8 cellular contexts compared by ENCODE assay signal in genomic region chr20:45095753-45096371, GRCh38. TPM values are rescaled to one million over a fixed set of nuclear protein-coding genes. Genes with fewer than 3 reads are reported as not detected.
DNase-seq lines count a peak whose midpoint lies in the region; ATAC-seq, FAIRE-seq and TF ChIP-seq lines count a peak whose summit lies in the region.

No MANE protein-coding gene starts in this region.

- peaks cover 7% of the 10 kb centered on the region; the same call in 1 of the 2 replicates for H3K4me1 ChIP-seq in HepG2 (ENCODE audit: insufficient read depth, low read length)

- peak; percentile 67 for TF ChIP-seq RAD21 in HepG2 (CRISPR knock-in tag; IDR thresholded peaks at IDR 0.05)

- CTCF ChIA-PET in HepG2 (lab: Yijun Ruan, JAX; ENCODE audit: low intra/inter-chr PET ratio, low total read pairs) = interaction anchor here (2.2 to 3.0 kb wide), 3 partner anchors 15 to 85 kb away, joined by 15 to 47 read pairs (median 16); no protein-coding TSS in a partner anchor

- no peak overlapping the region for H3K27ac ChIP-seq in HepG2 (ENCODE audit: extremely low read length, insufficient read depth, low read length)

- no peaks in the 10 kb centered on the region for H3K36me3 ChIP-seq in HepG2 (replicated peaks in 1 of 2; ENCODE audit: control insufficient read depth in 1 of 2, insufficient read depth in 2 of 2, low read length in 2 of 2)

- intact Hi-C loops in HepG2 (cut with micrococcal nuclease; ENCODE audit: unreplicated experiment) = loop anchor here (1.0 kb wide), 2 partner anchors 52 to 85 kb away; no protein-coding TSS in a partner anchor

- no peaks in the 10 kb centered on the region for H3K9me3 ChIP-seq in HepG2 (ENCODE audit: low read length)

- no peaks in the 10 kb centered on the region for H4K20me1 ChIP-seq in HepG2 (ENCODE audit: insufficient read depth, low read length)

- H3K9ac ChIP-seq in HepG2 (ENCODE audit: insufficient read depth, low read depth, low read length) = no peak overlapping the region

- no peak overlapping the region for H2AFZ ChIP-seq in HepG2 (ENCODE audit: low read length)

- no peak overlapping the region for H3K4me3 ChIP-seq in HepG2 (replicated peaks in 1 of 3; ENCODE audit: insufficient read depth in 1 of 3, low read depth in 2 of 3, low read length in 3 of 3)

- peak; percentile 76 for DNase-seq in activated CD8-positive, alpha-beta memory T cell treated with anti-CD3 and anti-CD28 coated beads for 24 hours
- no peak for DNase-seq in activated CD8-positive, alpha-beta memory T cell treated with anti-CD3 and anti-CD28 coated beads, Interleukin-2, amount 50 U/mL, for 48 hours
- peak; percentile 56 for DNase-seq in NCI-H2171 treated with DMSO at 0.1 percent for 48 hours (lab: John Stamatoyannopoulos, UW)
- DNase-seq in activated CD4-positive, CD25-positive, alpha-beta regulatory T cell treated with anti-CD3 and anti-CD28 coated beads, Interleukin-2, amount 50 U/mL, for 16 hours (ENCODE audit: low read depth, low spot score) = peak; percentile 31
- DNase-seq in cerebellum (ENCODE audit: low spot score) = peak; percentile 21
- peak; percentile 69 for DNase-seq in HepG2 (ENCODE audit: low spot score)
- peak; percentile 8 to 29 for DNase-seq in stimulated activated CD8-positive, alpha-beta memory T cell treated with anti-CD3 and anti-CD28 coated beads, Interleukin-4, amount 100 ng/mL, for 1 hour (ENCODE audit: low read depth in 2 of 2, low spot score in 1 of 2)

- TF ChIP-seq CTCF in HepG2 (CRISPR knock-in tag; IDR thresholded peaks at IDR 0.05) = peak; percentile 85

- WGBS in HepG2 (ENCODE audit: low lambda C conversion rate) = 3% methylated on average over 7 of the region's 7 CpGs

- H3K27me3 ChIP-seq in HepG2 (ENCODE audit: control insufficient read depth in 1 of 2, insufficient read depth in 2 of 2, low read length in 2 of 2) = peaks cover 0 to 22% of the 10 kb centered on the region in 2 experiments; a peak in 4 of 5 replicates

- peak; percentile 60 for ATAC-seq in HepG2
- ATAC-seq in HG02642 (IDR thresholded peaks at IDR 0.05; ENCODE audit: poor library complexity, unreplicated experiment) = no peak

- BruUV-seq in HepG2 (replicated peaks; lab: Mats Ljungman, UMichigan) = no TSS peak

- peak; percentile 98 for FAIRE-seq in HepG2 (lab: Jason Lieb, UNC)

- POLR2A ChIA-PET in HepG2 (lab: Yijun Ruan, JAX) = interaction anchor here (0.7 to 1.3 kb wide), 2 partner anchors 52 to 136 kb away, joined by 5 to 7 read pairs; partner anchors contain the start of gene TOMM34

- no peaks in the 10 kb centered on the region for H3K79me2 ChIP-seq in HepG2 (ENCODE audit: insufficient read depth, low read length)

- TF ChIP-seq EP300 in HepG2 (IDR thresholded peaks at IDR 0.05; ENCODE audit: low read depth in 2 of 2, low read length in 2 of 2) (no peak), HepG2 (CRISPR knock-in tag; IDR thresholded peaks at IDR 0.05; ENCODE audit: borderline replicate concordance) (no peak)

- in situ Hi-C loops in HepG2 (cut with HindIII; ENCODE audit: extremely low pct_ligation_motif_present, low pct_unique_long_range_greater_than_20kb) = loop anchor here (10.0 kb wide), 1 partner anchor 51 kb away; no protein-coding TSS in a partner anchor

- no peak overlapping the region for H3K4me2 ChIP-seq in HepG2 (ENCODE audit: low read depth, low read length)

- no peak for TF ChIP-seq POLR2A in HepG2 (IDR thresholded peaks at IDR 0.05; ENCODE audit: insufficient read depth in 1 of 2, low read depth in 2 of 2, low read length in 2 of 2)

TF ChIP-seq in HepG2, 621 proteins besides CTCF, POLR2A, EP300 and RAD21 (continues in another document):
- peak; percentile 58 for TF ChIP-seq XRCC5 (optimal IDR thresholded peaks at IDR 0.05; ENCODE audit: low read length)
- 0 out of 2 replicates have a peak, but pooled peaks have one; percentile 55 for TF ChIP-seq ZKSCAN8 (CRISPR knock-in tag; IDR thresholded peaks at IDR 0.05; ENCODE audit: borderline replicate concordance)
- no peak for TF ChIP-seq ZNF644 (CRISPR knock-in tag; IDR thresholded peaks at IDR 0.05; ENCODE audit: low read depth)
- peak; percentile 76 for TF ChIP-seq STAG1 (CRISPR knock-in tag; IDR thresholded peaks at IDR 0.05)
- no peak for TF ChIP-seq GZF1 (CRISPR knock-in tag; IDR thresholded peaks at IDR 0.05)
- 0 out of 2 replicates have a peak, but pooled peaks have one; percentile 30 for TF ChIP-seq KDM2A (CRISPR knock-in tag; IDR thresholded peaks at IDR 0.05; ENCODE audit: borderline replicate concordance, low read depth)
- TF ChIP-seq ZNF672 (CRISPR knock-in tag; IDR thresholded peaks at IDR 0.05) = no peak

RNA-seq across cellular contexts. Expression of gene KCNS1, which starts 5.1 kb away (rescaled TPM):
- total RNA-seq in cerebellum = 1.2 TPM
- not detected in 2 replicates for total RNA-seq in HepG2 (2016; rRNA removed; fragmentation: Illumina TruSeq; extraction: Trizol)
- total RNA-seq in HepG2 (2016; cell fraction: cytosol; rRNA removed; fragmentation: Illumina TruSeq; extraction: Trizol; ENCODE audit: low read depth) = not detected in 2 replicates
- total RNA-seq in HepG2 (2016; cell fraction: insoluble cytoplasmic fraction; rRNA removed; fragmentation: Illumina TruSeq; extraction: Trizol) = not detected in 2 replicates
- not detected in 2 replicates for total RNA-seq in HepG2 (2016; cell fraction: membrane; rRNA removed; fragmentation: Illumina TruSeq; extraction: Trizol)
- not detected in 2 replicates for total RNA-seq in HepG2 (2016; cell fraction: nucleus; rRNA removed; fragmentation: Illumina TruSeq; extraction: Trizol)
- polyA plus RNA-seq in HepG2 (2011; rRNA removed) = 0.03 TPM in 1 of 2 replicates, not detected in the other
- polyA plus RNA-seq in HepG2 (2011; cell fraction: cytosol; rRNA removed) = not detected in 2 replicates
- not detected in 2 replicates for polyA plus RNA-seq in HepG2 (2011; cell fraction: nucleus; rRNA removed)
- not detected in 2 replicates for polyA plus RNA-seq in HepG2 (2012)
- polyA plus RNA-seq in HepG2 (2016; cell fraction: cytosol; fragmentation: Illumina TruSeq; extraction: Trizol; ENCODE audit: low read depth) = not detected in 2 replicates
- polyA plus RNA-seq in HepG2 (2016; cell fraction: insoluble cytoplasmic fraction; fragmentation: Illumina TruSeq; extraction: Trizol; ENCODE audit: low read depth) = not detected in 2 replicates
- polyA plus RNA-seq in HepG2 (2016; cell fraction: membrane; fragmentation: Illumina TruSeq; extraction: Trizol; ENCODE audit: low read depth) = not detected in 2 replicates
- not detected in 2 replicates for polyA plus RNA-seq in HepG2 (2016; cell fraction: nucleus; fragmentation: Illumina TruSeq; extraction: Trizol; ENCODE audit: insufficient read depth, low read depth)
- not detected in 2 replicates for polyA minus RNA-seq in HepG2 (2011; rRNA and poly(A)+ RNA removed; ENCODE audit: low replicate concordance)
- polyA minus RNA-seq in HepG2 (2011; cell fraction: cytosol; rRNA and poly(A)+ RNA removed) = not detected in 2 replicates
- not detected in 2 replicates for polyA minus RNA-seq in HepG2 (2011; cell fraction: nucleus; rRNA and poly(A)+ RNA removed)

RNA-seq across cellular contexts. Expression of gene WFDC5, which starts 19.1 kb away (rescaled TPM):
- total RNA-seq in cerebellum = not detected
- not detected in 2 replicates for total RNA-seq in HepG2 (2016; rRNA removed; fragmentation: Illumina TruSeq; extraction: Trizol)
- total RNA-seq in HepG2 (2016; cell fraction: cytosol; rRNA removed; fragmentation: Illumina TruSeq; extraction: Trizol; ENCODE audit: low read depth) = not detected in 2 replicates
- total RNA-seq in HepG2 (2016; cell fraction: insoluble cytoplasmic fraction; rRNA removed; fragmentation: Illumina TruSeq; extraction: Trizol) = not detected in 2 replicates
- not detected in 2 replicates for total RNA-seq in HepG2 (2016; cell fraction: membrane; rRNA removed; fragmentation: Illumina TruSeq; extraction: Trizol)
- total RNA-seq in HepG2 (2016; cell fraction: nucleus; rRNA removed; fragmentation: Illumina TruSeq; extraction: Trizol) = not detected in 2 replicates
- not detected in 2 replicates for polyA plus RNA-seq in HepG2 (2011; rRNA removed)
- not detected in 2 replicates for polyA plus RNA-seq in HepG2 (2011; cell fraction: cytosol; rRNA removed)
- not detected in 2 replicates for polyA plus RNA-seq in HepG2 (2011; cell fraction: nucleus; rRNA removed)
- polyA plus RNA-seq in HepG2 (2012) = not detected in 2 replicates
- polyA plus RNA-seq in HepG2 (2016; cell fraction: cytosol; fragmentation: Illumina TruSeq; extraction: Trizol; ENCODE audit: low read depth) = not detected in 2 replicates
- not detected in 2 replicates for polyA plus RNA-seq in HepG2 (2016; cell fraction: insoluble cytoplasmic fraction; fragmentation: Illumina TruSeq; extraction: Trizol; ENCODE audit: low read depth)
- polyA plus RNA-seq in HepG2 (2016; cell fraction: membrane; fragmentation: Illumina TruSeq; extraction: Trizol; ENCODE audit: low read depth) = not detected in 2 replicates
- not detected in 2 replicates for polyA plus RNA-seq in HepG2 (2016; cell fraction: nucleus; fragmentation: Illumina TruSeq; extraction: Trizol; ENCODE audit: insufficient read depth, low read depth)
- polyA minus RNA-seq in HepG2 (2011; rRNA and poly(A)+ RNA removed; ENCODE audit: low replicate concordance) = not detected in 2 replicates
- polyA minus RNA-seq in HepG2 (2011; cell fraction: cytosol; rRNA and poly(A)+ RNA removed) = not detected in 2 replicates
- polyA minus RNA-seq in HepG2 (2011; cell fraction: nucleus; rRNA and poly(A)+ RNA removed) = not detected in 2 replicates

RNA-seq across cellular contexts. Expression of gene WFDC12, which starts 28.4 kb away (rescaled TPM):
- total RNA-seq in cerebellum = not detected
- total RNA-seq in HepG2 (2016; rRNA removed; fragmentation: Illumina TruSeq; extraction: Trizol) = not detected in 2 replicates
- total RNA-seq in HepG2 (2016; cell fraction: cytosol; rRNA removed; fragmentation: Illumina TruSeq; extraction: Trizol; ENCODE audit: low read depth) = not detected in 2 replicates
- total RNA-seq in HepG2 (2016; cell fraction: insoluble cytoplasmic fraction; rRNA removed; fragmentation: Illumina TruSeq; extraction: Trizol) = not detected in 2 replicates
- total RNA-seq in HepG2 (2016; cell fraction: membrane; rRNA removed; fragmentation: Illumina TruSeq; extraction: Trizol) = not detected in 2 replicates
- not detected in 2 replicates for total RNA-seq in HepG2 (2016; cell fraction: nucleus; rRNA removed; fragmentation: Illumina TruSeq; extraction: Trizol)
- polyA plus RNA-seq in HepG2 (2011; rRNA removed) = not detected in 2 replicates
- not detected in 2 replicates for polyA plus RNA-seq in HepG2 (2011; cell fraction: cytosol; rRNA removed)
- not detected in 2 replicates for polyA plus RNA-seq in HepG2 (2011; cell fraction: nucleus; rRNA removed)
- not detected in 2 replicates for polyA plus RNA-seq in HepG2 (2012)
- not detected in 2 replicates for polyA plus RNA-seq in HepG2 (2016; cell fraction: cytosol; fragmentation: Illumina TruSeq; extraction: Trizol; ENCODE audit: low read depth)
- polyA plus RNA-seq in HepG2 (2016; cell fraction: insoluble cytoplasmic fraction; fragmentation: Illumina TruSeq; extraction: Trizol; ENCODE audit: low read depth) = not detected in 2 replicates
- not detected in 2 replicates for polyA plus RNA-seq in HepG2 (2016; cell fraction: membrane; fragmentation: Illumina TruSeq; extraction: Trizol; ENCODE audit: low read depth)
- polyA plus RNA-seq in HepG2 (2016; cell fraction: nucleus; fragmentation: Illumina TruSeq; extraction: Trizol; ENCODE audit: insufficient read depth, low read depth) = not detected in 2 replicates
- polyA minus RNA-seq in HepG2 (2011; rRNA and poly(A)+ RNA removed; ENCODE audit: low replicate concordance) = not detected in 2 replicates
- not detected in 2 replicates for polyA minus RNA-seq in HepG2 (2011; cell fraction: cytosol; rRNA and poly(A)+ RNA removed)
- not detected in 2 replicates for polyA minus RNA-seq in HepG2 (2011; cell fraction: nucleus; rRNA and poly(A)+ RNA removed)
